ENCODE assay signal across 4 cellular contexts in the genomic region with DNA sequence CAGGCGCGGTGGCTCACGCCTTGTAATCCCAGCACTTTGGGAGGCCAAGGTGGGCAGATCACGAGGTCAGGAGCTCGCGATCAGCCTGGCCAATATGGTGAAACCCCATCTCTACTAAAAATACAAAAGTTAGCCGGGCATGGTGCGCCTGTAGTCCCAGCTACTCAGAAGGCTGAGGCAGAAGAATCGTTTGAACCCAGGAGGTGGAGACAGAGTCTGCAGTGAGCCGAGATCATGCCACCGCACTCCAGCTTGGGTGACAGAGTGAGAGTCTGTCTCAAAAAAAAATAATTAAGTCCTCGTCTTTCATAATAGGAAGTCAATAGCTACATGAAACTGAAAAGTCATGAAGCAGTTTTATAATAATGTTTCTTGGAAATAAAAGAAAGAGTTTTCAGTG. TPM values are rescaled to one million over a fixed set of nuclear protein-coding genes. Genes with fewer than 3 reads are reported as not detected.
DNase-seq lines count a peak whose midpoint lies in the region; ATAC-seq and TF ChIP-seq lines count a peak whose summit lies in the region.
"Not testable (repeated sequence)": the region's sequence is repeated elsewhere in the genome, so short reads cannot be mapped to it uniquely, and the experiment has no call there.
"Had no signal": no experiment of that assay in that cellular context is flagged by ENCODE, and none has a peak within 500 bp of the region (broad histone marks: within the 10 kb centered on the region; RNA-seq: fewer than 3 reads in every experiment).

No MANE protein-coding gene starts in this region.

- H3K4me1 ChIP-seq in GM23338 (ENCODE audit: insufficient read depth) = not testable (repeated sequence)

- not testable (repeated sequence) for H3K27me3 Mint-ChIP-seq in GM23338 (ENCODE audit: insufficient read depth, low read depth, poor library complexity); type B pancreatic cell

- not testable (repeated sequence) for H4K20me1 ChIP-seq in GM23338 (replicated peaks; ENCODE audit: insufficient read depth)

- not testable (repeated sequence) for H3K4me1 Mint-ChIP-seq in GM23338
- H3K4me1 Mint-ChIP-seq in type B pancreatic cell (ENCODE audit: unreplicated experiment) = peaks cover 20% of the 10 kb centered on the region

- H3K9me2 ChIP-seq in GM23338 (ENCODE audit: insufficient read depth) = not testable (repeated sequence)

- not testable (repeated sequence) for H3F3A ChIP-seq in GM23338 (replicated peaks; ENCODE audit: low read depth)

- not testable (repeated sequence) for H3K27ac Mint-ChIP-seq in GM23338, type B pancreatic cell

- peak overlapping the region; percentile 38; the same call in 1 of the 2 replicates for H2AFZ ChIP-seq in GM23338

- H3K36me3 ChIP-seq in GM23338 (ENCODE audit: insufficient read depth) = not testable (repeated sequence)

- not testable (repeated sequence) for H3K36me3 Mint-ChIP-seq in GM23338 (ENCODE audit: low read depth); type B pancreatic cell

- not testable (repeated sequence) for TF ChIP-seq CTCF in GM23338 (conservative IDR thresholded peaks at IDR 0.05; ENCODE audit: low read depth in 2 of 2); type B pancreatic cell (conservative IDR thresholded peaks at IDR 0.05)

- H3K4me3 Mint-ChIP-seq in GM23338, type B pancreatic cell: not testable (repeated sequence)

- not testable (repeated sequence) for DNase-seq in GM23338 (ENCODE audit: low spot score)
- DNase-seq in activated effector memory CD4-positive, alpha-beta T cell treated with anti-CD3 and anti-CD28 coated beads, Interleukin-2, amount 50 U/mL, for 16 hours = peak; percentile 27
- DNase-seq in type B pancreatic cell (ENCODE audit: extremely low spot score, unreplicated experiment) = peak; percentile 11

- not testable (repeated sequence) for H3K79me2 ChIP-seq in GM23338 (replicated peaks; ENCODE audit: insufficient read depth)

- H3K27ac ChIP-seq in GM23338 (ENCODE audit: low read depth) = not testable (repeated sequence)

- H3K4me3 ChIP-seq in GM23338 = not testable (repeated sequence)

- H3K27me3 ChIP-seq in GM23338 (ENCODE audit: insufficient read depth) = not testable (repeated sequence)

- not testable (repeated sequence) for ATAC-seq in GM23338

- not testable (repeated sequence) for H3K4me2 ChIP-seq in GM23338

- H3K9me3 Mint-ChIP-seq in GM23338, type B pancreatic cell: not testable (repeated sequence)

RNA-seq across cellular contexts. Expression of gene DAPK2, which starts 7.4 kb away (rescaled TPM):
- 3.1 and 3.9 TPM in 2 replicates for total RNA-seq in GM23338 (2014; rRNA removed; shearing (Covaris generic))
- polyA plus RNA-seq in GM23338 (2016; fragmentation: Nextera tagmentation; extraction: Ambion mirVana) = 1.6 and 2.2 TPM in 2 replicates
- 3.4 and 5.0 TPM in 2 replicates for total RNA-seq in type B pancreatic cell (ENCODE audit: low replicate concordance)
- polyA plus RNA-seq: CD4-positive, CD25-positive, alpha-beta regulatory T cell had no signal

RNA-seq across cellular contexts. Expression of gene CIAO2A, which starts 40.0 kb away (rescaled TPM):
- total RNA-seq in GM23338 (2014; rRNA removed; shearing (Covaris generic)) = 132 and 199 TPM in 2 replicates
- polyA plus RNA-seq in GM23338 (2016; fragmentation: Nextera tagmentation; extraction: Ambion mirVana) = 318 and 366 TPM in 2 replicates
- 59.8 and 69.7 TPM in 2 replicates for total RNA-seq in type B pancreatic cell (ENCODE audit: low replicate concordance)

RNA-seq across cellular contexts. Expression of gene SNX1, which starts 42.1 kb away (rescaled TPM):
- 27.5 and 33.3 TPM in 2 replicates for total RNA-seq in GM23338 (2014; rRNA removed; shearing (Covaris generic))
- polyA plus RNA-seq in GM23338 (2016; fragmentation: Nextera tagmentation; extraction: Ambion mirVana) = 29.1 and 33.8 TPM in 2 replicates
- total RNA-seq in type B pancreatic cell (ENCODE audit: low replicate concordance) = 111 and 124 TPM in 2 replicates
